In the genomic region with DNA sequence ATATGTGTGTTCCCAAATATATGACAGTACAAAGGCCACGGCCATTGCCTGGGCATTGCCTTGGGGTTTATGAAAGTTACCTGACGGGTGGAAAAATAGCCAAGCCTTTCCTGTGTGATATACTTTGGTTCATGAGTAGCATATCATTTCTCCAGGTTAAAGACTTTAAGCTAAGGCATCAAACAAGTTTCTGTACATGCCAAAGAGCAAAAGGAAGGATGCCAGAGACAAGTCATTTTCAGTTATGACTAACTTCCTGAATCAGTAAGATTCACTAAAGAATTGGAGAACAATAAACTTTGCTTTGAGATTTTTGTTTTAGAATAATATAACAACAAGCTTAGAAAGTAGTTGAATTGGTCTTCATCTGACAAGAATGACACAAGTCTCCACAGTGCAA, we compare ENCODE assay signal across 27 cellular contexts. TPM values are rescaled to one million over a fixed set of nuclear protein-coding genes. Genes with fewer than 3 reads are reported as not detected.
"Had no signal": no experiment of that assay in that cellular context is flagged by ENCODE, and none has a peak within 500 bp of the region (broad histone marks: within the 10 kb centered on the region; RNA-seq: fewer than 3 reads in every experiment).

No MANE protein-coding gene starts in this region.

- H3K36me3 ChIP-seq: ascending aorta, breast epithelium, gastrocnemius medialis, heart left ventricle, WERI-Rb-1 had no signal

- H3K4me3 ChIP-seq: ascending aorta, breast epithelium, coronary artery, gastrocnemius medialis, heart left ventricle had no signal

- ATAC-seq: activated CD4-positive, CD25-positive, alpha-beta regulatory T cell treated with anti-CD3 and anti-CD28 coated beads, Interleukin-2, amount 50 U/mL, for 24 hours; activated T-cell treated with anti-CD3 and anti-CD28 coated beads, Interleukin-2, amount 50 U/mL, for 72 hours; esophagus mucosa; gastrocnemius medialis; heart left ventricle; T-helper 17 cell had no signal

- H3K27me3 ChIP-seq: ascending aorta, breast epithelium, gastrocnemius medialis, heart left ventricle had no signal

- H3K4me1 ChIP-seq: ascending aorta, breast epithelium, heart left ventricle had no signal

- H3K27ac ChIP-seq: ascending aorta, breast epithelium, coronary artery, foreskin keratinocyte, heart left ventricle, WERI-Rb-1 had no signal

- H3K9me3 ChIP-seq: ascending aorta, breast epithelium, gastrocnemius medialis, heart left ventricle had no signal

- DNase-seq: activated B cell treated with CpG ODN at 0.5 μM for 24 hours; activated CD4-positive, alpha-beta memory T cell treated with anti-CD3 and anti-CD28 coated beads, Interleukin-2, amount 10 ng/mL, durations not matched to agents 7 days and 5 days; activated CD4-positive, alpha-beta T cell treated with anti-CD3 and anti-CD28 coated beads, Interleukin-2, amount 10 ng/mL, durations not matched to agents 24 days and 14 days; activated CD4-positive, alpha-beta T cell treated with anti-CD3 and anti-CD28 coated beads, Interleukin-2, amount 50 U/mL, for 4 hours; activated CD8-positive, alpha-beta memory T cell treated with anti-CD3 and anti-CD28 coated beads, Interleukin-2, amount 50 U/mL, for 48 hours; activated gamma-delta T cell; activated naive CD4-positive, alpha-beta T cell; activated naive CD4-positive, alpha-beta T cell treated with anti-CD3 and anti-CD28 coated beads, Interleukin-2, amount 10 ng/mL, durations not matched to agents 7 days and 5 days; activated naive CD8-positive, alpha-beta T cell treated with anti-CD3 and anti-CD28 coated beads, Interleukin-2, amount 10 ng/mL, durations not matched to agents 7 days and 5 days; activated T-cell treated with anti-CD3 and anti-CD28 coated beads for 4 hours; activated T-cell treated with anti-CD3 and anti-CD28 coated beads, Interleukin-2, amount 50 U/mL, for 24 hours; activated T-cell treated with anti-CD3 and anti-CD28 coated beads, Interleukin-2, amount 50 U/mL, for 72 hours; effector CD8-positive, alpha-beta T cell; gastrocnemius medialis; glutamatergic neuron; heart left ventricle; hypothalamus; T-helper 17 cell; T1000; WERI-Rb-1 had no signal

RNA-seq across cellular contexts. Expression of a gene that starts 17.1 kb away (rescaled TPM):
- total RNA-seq: activated B cell treated with CpG ODN at 0.5 μM for 24 hours; activated CD4-positive, alpha-beta memory T cell treated with anti-CD3 and anti-CD28 coated beads, Interleukin-2, amount 10 ng/mL, durations not matched to agents 7 days and 5 days; activated CD4-positive, alpha-beta T cell treated with anti-CD3 and anti-CD28 coated beads, Interleukin-2, amount 10 ng/mL, durations not matched to agents 24 days and 14 days; activated naive CD8-positive, alpha-beta T cell treated with anti-CD3 and anti-CD28 coated beads, Interleukin-2, amount 10 ng/mL, durations not matched to agents 7 days and 5 days; activated T-cell treated with anti-CD3 and anti-CD28 coated beads, Interleukin-2, amount 50 U/mL, for 72 hours; ascending aorta; epithelial cell of proximal tubule; esophagus mucosa; foreskin keratinocyte; T-helper 17 cell had no signal
- polyA plus RNA-seq: foreskin keratinocyte had no signal
